ENCODE assay signal across 26 cellular contexts in genomic region chr14:101666264-101666663, GRCh38.
"Had no signal": no experiment of that assay in that cellular context is flagged by ENCODE, and none has a peak within 500 bp of the region (broad histone marks: within the 10 kb centered on the region; RNA-seq: fewer than 3 reads in every experiment).

No MANE protein-coding gene starts in this region.

- DNase-seq: activated effector memory CD4-positive, alpha-beta T cell treated with anti-CD3 and anti-CD28 coated beads, Interleukin-2, amount 50 U/mL, for 16 hours; activated effector memory CD4-positive, alpha-beta T cell treated with Interleukin-2 at 50 U/mL for 16 hours; activated gamma-delta T cell; activated gamma-delta T cell treated with Interleukin-2 at 50 U/mL for 16 hours; activated naive CD4-positive, alpha-beta T cell; activated naive CD4-positive, alpha-beta T cell treated with anti-CD3 and anti-CD28 coated beads for 36 hours; activated naive CD4-positive, alpha-beta T cell treated with anti-CD3 and anti-CD28 coated beads, Interleukin-2, amount 10 ng/mL, durations not matched to agents 7 days and 5 days; activated naive CD4-positive, alpha-beta T cell treated with anti-CD3 and anti-CD28 coated beads, Interleukin-2, amount 50 U/mL, for 16 hours; activated naive CD4-positive, alpha-beta T cell treated with Interleukin-2 at 50 U/mL for 16 hours; activated naive CD8-positive, alpha-beta T cell treated with anti-CD3 and anti-CD28 coated beads for 36 hours; activated naive CD8-positive, alpha-beta T cell treated with anti-CD3 and anti-CD28 coated beads, Interleukin-2, amount 10 ng/mL, durations not matched to agents 7 days and 5 days; activated naive CD8-positive, alpha-beta T cell treated with anti-CD3 and anti-CD28 coated beads, Interleukin-2, amount 50 U/mL, for 24 hours; activated T-cell treated with anti-CD3 and anti-CD28 coated beads, Interleukin-2, amount 50 U/mL, for 1 hour; activated T-cell treated with anti-CD3 and anti-CD28 coated beads, Interleukin-2, amount 50 U/mL, for 24 hours; activated T-cell treated with anti-CD3 and anti-CD28 coated beads, Interleukin-2, amount 50 U/mL, for 4 hours; activated T-cell treated with anti-CD3 and anti-CD28 coated beads, Interleukin-2, amount 50 U/mL, for 48 hours; activated T-cell treated with anti-CD3 and anti-CD28 coated beads, Interleukin-2, amount 50 U/mL, for 72 hours; adrenal gland; amniotic stem cell; body of pancreas; brain microvascular endothelial cell; central memory CD4-positive, alpha-beta T cell; cerebellar nuclear complex had no signal

- H3K27ac ChIP-seq: adrenal gland, ascending aorta, body of pancreas, brain microvascular endothelial cell, breast epithelium, cardiac muscle cell had no signal

- H3K9me3 ChIP-seq: body of pancreas had no signal

- H3K27me3 ChIP-seq: ascending aorta had no signal

- H3K4me1 ChIP-seq: adrenal gland, ascending aorta, body of pancreas, breast epithelium had no signal

- H3K36me3 ChIP-seq: adrenal gland, ascending aorta, brain microvascular endothelial cell, breast epithelium, cardiac muscle cell had no signal

- H3K4me3 ChIP-seq: adrenal gland, ascending aorta, body of pancreas, breast epithelium, cardiac muscle cell had no signal
